In the genomic region with DNA sequence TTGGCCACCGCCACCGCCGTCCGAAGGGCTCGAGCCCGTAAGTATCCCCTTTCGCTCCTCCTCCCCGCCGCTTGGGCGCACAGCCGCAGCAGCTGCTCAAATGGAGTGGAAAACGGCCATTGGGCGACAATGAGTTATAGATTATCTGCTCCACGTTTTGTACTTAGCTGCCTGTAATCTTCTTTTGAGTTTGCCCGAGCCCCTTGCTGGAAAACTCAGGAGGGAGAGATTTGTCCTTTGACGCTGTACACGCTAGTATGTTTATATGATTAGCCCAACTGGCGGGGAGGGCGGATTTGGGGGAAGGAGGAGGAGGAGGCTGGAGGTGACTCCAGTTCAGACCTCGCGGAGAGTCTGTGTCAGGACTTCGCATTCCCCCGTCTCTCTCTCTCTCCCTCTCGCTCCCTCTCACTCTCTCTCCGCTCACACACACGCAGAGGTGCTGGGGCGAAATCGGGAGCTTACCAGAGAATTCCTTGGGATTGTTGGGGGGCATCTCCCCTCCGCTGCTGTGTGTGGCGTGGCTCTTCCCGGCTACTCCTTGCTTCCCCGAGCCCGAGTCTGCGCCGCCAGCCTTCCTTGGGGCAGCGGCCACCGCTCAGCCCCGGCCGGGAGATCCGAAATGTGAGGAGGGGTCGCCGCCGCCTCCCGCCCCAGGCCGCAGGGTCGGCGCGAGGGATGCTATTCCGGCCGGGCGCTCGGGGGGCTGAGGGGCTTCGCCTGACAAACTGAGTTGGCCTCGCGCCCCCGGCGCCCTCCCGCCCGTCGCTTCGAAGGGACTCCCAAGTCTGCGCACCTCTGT, we compare ENCODE assay signal across 9 cellular contexts. TPM values are rescaled to one million over a fixed set of nuclear protein-coding genes. Genes with fewer than 3 reads are reported as not detected.
DNase-seq lines count a peak whose midpoint lies in the region; ATAC-seq and TF ChIP-seq lines count a peak whose summit lies in the region.
"Had no signal": no experiment of that assay in that cellular context is flagged by ENCODE, and none has a peak within 500 bp of the region (broad histone marks: within the 10 kb centered on the region; RNA-seq: fewer than 3 reads in every experiment).

No MANE protein-coding gene starts in this region.

- H3K4me1 ChIP-seq in SJCRH30 (peaks cover 9% of the 10 kb centered on the region; the same call in 1 of the 2 replicates), thoracic aorta (ENCODE audit: control insufficient read depth in 1 of 2, low read depth in 2 of 2) (peaks cover 4 to 32% of the 10 kb centered on the region in 2 donors)

- peak overlapping the region; percentile 96 for H3K27ac ChIP-seq in SJCRH30
- H3K27ac ChIP-seq in thoracic aorta = peak overlapping the region; percentile 97 to 98

- DNase-seq in stimulated activated CD4-positive, alpha-beta T cell treated with anti-CD3 and anti-CD28 coated beads, Interleukin-15, amount 100 ng/mL, for 24 hours = peak; percentile 22
- DNase-seq in stimulated activated CD4-positive, alpha-beta T cell treated with anti-CD3 and anti-CD28 coated beads, Interleukin-4, amount 100 ng/mL, for 1 hour = no peak
- peak; percentile 58 for DNase-seq in LHCN-M2 (ENCODE audit: low read depth)
- peak; percentile 89 to 94 for DNase-seq in SJCRH30
- peak; percentile 61 for DNase-seq in endothelial cell (ENCODE audit: low spot score)
- peak; percentile 90 to 91 for DNase-seq in lung microvascular endothelial cell (ENCODE audit: low read depth in 2 of 2)
- peak; percentile 38 for DNase-seq in thoracic aorta (ENCODE audit: low spot score)

- H3K9me3 ChIP-seq in SJCRH30 (replicated peaks) (no peaks in the 10 kb centered on the region), thoracic aorta (no peaks in the 10 kb centered on the region)

- H3K36me3 ChIP-seq in SJCRH30 = no peaks in the 10 kb centered on the region
- no peaks in the 10 kb centered on the region for H3K36me3 ChIP-seq in thoracic aorta

- peak overlapping the region; percentile 98 for H3K27ac Mint-ChIP-seq in endothelial cell (ENCODE audit: unreplicated experiment)

- TF ChIP-seq CTCF in endothelial cell (IDR thresholded peaks at IDR 0.05; ENCODE audit: unreplicated experiment) (no peak), thoracic aorta (IDR thresholded peaks at IDR 0.05) (no peak)

- peaks cover 3% of the 10 kb centered on the region for H3K36me3 Mint-ChIP-seq in endothelial cell (ENCODE audit: low read depth, unreplicated experiment)

- ATAC-seq in thoracic aorta (ENCODE audit: insufficient number of reproducible peaks, low FRiP score, low read depth) = peak; percentile 79
- no peak for ATAC-seq in GM18870 (IDR thresholded peaks at IDR 0.05; ENCODE audit: unreplicated experiment)

- H3K27me3 ChIP-seq in SJCRH30 = no peaks in the 10 kb centered on the region
- no peaks in the 10 kb centered on the region for H3K27me3 ChIP-seq in thoracic aorta (replicated peaks; ENCODE audit: insufficient read depth)

- H3K4me1 Mint-ChIP-seq in endothelial cell (ENCODE audit: unreplicated experiment) = peaks cover 25% of the 10 kb centered on the region

- H3K4me3 ChIP-seq in SJCRH30 = peak overlapping the region; percentile 96
- H3K4me3 ChIP-seq in thoracic aorta = peak overlapping the region; percentile 96

- H3K4me3 Mint-ChIP-seq in endothelial cell (ENCODE audit: unreplicated experiment) = peak overlapping the region; percentile 100

- no peaks in the 10 kb centered on the region for H3K9me3 Mint-ChIP-seq in endothelial cell (ENCODE audit: unreplicated experiment)

- peaks cover 22% of the 10 kb centered on the region for H3K27me3 Mint-ChIP-seq in endothelial cell (ENCODE audit: unreplicated experiment)

RNA-seq across cellular contexts. Expression of a gene that starts 0.5 kb away (rescaled TPM):
- 0.57 and 1.2 TPM in 2 replicates for total RNA-seq in LHCN-M2 (2014; rRNA removed)
- polyA plus RNA-seq in LHCN-M2 (2012) = 0.53 TPM
- total RNA-seq in SJCRH30 (2014; rRNA removed; shearing (Covaris generic)) = 90.3 and 98.0 TPM in 2 replicates
- 85.4 TPM for total RNA-seq in endothelial cell (ENCODE audit: unreplicated experiment)
- total RNA-seq in lung microvascular endothelial cell = 16.3 and 28.8 TPM in 2 replicates
- total RNA-seq in thoracic aorta = 10 to 100 TPM; 53.3 to 67.2 TPM
- total RNA-seq: mononuclear cell had no signal
